In the genomic region with DNA sequence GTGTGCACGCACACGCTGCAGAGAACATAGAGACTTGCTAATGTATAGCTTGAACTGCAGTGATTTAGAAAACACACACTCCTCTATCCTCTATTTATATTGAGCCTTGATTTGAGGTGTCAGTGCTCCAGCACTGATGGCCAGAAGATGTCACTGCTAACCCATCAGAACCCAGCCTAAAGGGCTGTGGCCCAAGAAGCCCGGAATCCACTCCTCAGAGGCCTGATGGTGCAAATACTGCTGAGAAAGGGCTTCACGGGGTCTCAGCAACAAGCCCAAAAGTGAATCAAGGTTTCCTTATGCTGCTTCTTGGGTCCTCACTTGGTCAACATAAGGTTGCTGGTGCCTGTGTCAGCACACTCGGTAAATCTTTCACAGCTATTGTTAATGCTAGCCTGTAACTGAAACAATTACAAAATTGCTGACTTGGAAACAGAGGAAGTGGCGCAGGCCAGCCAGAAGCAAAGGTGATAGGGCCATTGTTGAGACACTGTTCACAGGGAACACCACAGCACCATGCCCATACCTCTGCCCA, we compare ENCODE assay signal across 7 cellular contexts.
DNase-seq lines count a peak whose midpoint lies in the region; ATAC-seq and TF ChIP-seq lines count a peak whose summit lies in the region.

No MANE protein-coding gene starts in this region.

- peaks cover 2% of the 10 kb centered on the region for H3F3A ChIP-seq in smooth muscle cell (ENCODE audit: low read depth)

- no peak overlapping the region for H3K4me3 ChIP-seq in body of pancreas
- H3K4me3 ChIP-seq in smooth muscle cell: no peak overlapping the region

- no peak overlapping the region for H3K9ac ChIP-seq in smooth muscle cell (ENCODE audit: low read depth)

- H3K9me3 ChIP-seq in body of pancreas: no peaks in the 10 kb centered on the region
- no peaks in the 10 kb centered on the region for H3K9me3 ChIP-seq in smooth muscle cell (replicated peaks; ENCODE audit: low read depth)

- no peaks in the 10 kb centered on the region for H4K20me1 ChIP-seq in smooth muscle cell (ENCODE audit: low read depth)

- H2AFZ ChIP-seq in smooth muscle cell (ENCODE audit: low read depth): no peak overlapping the region

- TF ChIP-seq POLR2A in body of pancreas (IDR thresholded peaks at IDR 0.05): no peak

- ATAC-seq in body of pancreas: no peak

- no peak overlapping the region for H3K4me2 ChIP-seq in smooth muscle cell

- DNase-seq in GDM1 (lab: John Stamatoyannopoulos, UW): peak; percentile 51
- peak; percentile 36 for DNase-seq in KG1 (lab: John Stamatoyannopoulos, UW)
- DNase-seq in T-helper 1 cell: peak in 4 of 5 donors; percentile 23 to 63 (median 28)
- peak; percentile 34 to 59 (median 54) for DNase-seq in body of pancreas
- peak; percentile 30 for DNase-seq in iPS DF 19.7 (ENCODE audit: low read depth, low spot score)
- DNase-seq in smooth muscle cell (lab: John Stamatoyannopoulos, UW; ENCODE audit: unreplicated experiment): no peak
- DNase-seq in NCI-H2107 (lab: John Stamatoyannopoulos, UW): no peak

- H3K79me2 ChIP-seq in smooth muscle cell (ENCODE audit: low read depth): no peaks in the 10 kb centered on the region

- no peak overlapping the region for H3K27ac ChIP-seq in body of pancreas
- H3K27ac ChIP-seq in smooth muscle cell (ENCODE audit: low read depth): no peak overlapping the region

- no peaks in the 10 kb centered on the region for H3K36me3 ChIP-seq in body of pancreas (replicated peaks in 1 of 2; ENCODE audit: insufficient read depth in 1 of 2, low read depth in 2 of 2)
- peaks cover 21% of the 10 kb centered on the region for H3K36me3 ChIP-seq in smooth muscle cell (ENCODE audit: low read depth)

- peaks cover 28% of the 10 kb centered on the region for H3K4me1 ChIP-seq in body of pancreas
- peaks cover 9% of the 10 kb centered on the region for H3K4me1 ChIP-seq in smooth muscle cell (ENCODE audit: low read depth)

- 49 to 62% methylated on average over 5 to 6 of the region's 6 CpGs for WGBS in body of pancreas, 2 donors
- WGBS in smooth muscle cell (ENCODE audit: low lambda C conversion rate): 84% methylated on average over 6 of the region's 6 CpGs

- H3K27me3 ChIP-seq in body of pancreas (no peaks in the 10 kb centered on the region), smooth muscle cell (ENCODE audit: low read depth) (no peaks in the 10 kb centered on the region)

- intact Hi-C loops in body of pancreas (cut with DNase I): no loop called here

- peak; percentile 10 to 74 (median 56) for TF ChIP-seq CTCF in body of pancreas (IDR thresholded peaks at IDR 0.05)
- TF ChIP-seq CTCF in smooth muscle cell (IDR thresholded peaks at IDR 0.05; ENCODE audit: borderline replicate concordance, insufficient read depth, poor library complexity, severe bottlenecking): peak; percentile 46

Comparison
In these comparisons a context has a peak if more than half of its experiments do, and no peak if none do; other contexts are left out.
1. DNase-seq: peak in GDM1 (single experiment), KG1 (single experiment), T-helper 1 cell (4 of 5), body of pancreas (4 of 4) and iPS DF 19.7 (single experiment); none in smooth muscle cell (single experiment) and NCI-H2107 (single experiment).